28 cellular contexts compared by ENCODE assay signal in genomic region chr7:132723506-132724081, GRCh38.
"Had no signal": no experiment of that assay in that cellular context is flagged by ENCODE, and none has a peak within 500 bp of the region (broad histone marks: within the 10 kb centered on the region; RNA-seq: fewer than 3 reads in every experiment).

No MANE protein-coding gene starts in this region.

- H3K4me1 Mint-ChIP-seq: activated B cell treated with CpG ODN at 0.5 μM for 24 hours; activated naive CD4-positive, alpha-beta T cell treated with anti-CD3 and anti-CD28 coated beads, Interleukin-2, amount 50 U/mL, for 24 hours; activated naive CD8-positive, alpha-beta T cell treated with anti-CD3 and anti-CD28 coated beads, Interleukin-2, amount 50 U/mL, for 24 hours; nephron; T-helper 17 cell had no signal

- H3K4me3 ChIP-seq: colonic mucosa, heart right ventricle, left ventricle myocardium inferior, lung, mucosa of descending colon, ovary, prostate gland, smooth muscle cell, suprapubic skin, tibial artery, upper lobe of right lung had no signal

- DNase-seq: activated B cell treated with CpG ODN at 0.5 μM for 24 hours; activated CD4-positive, alpha-beta T cell treated with anti-CD3 and anti-CD28 coated beads, Interleukin-2, amount 50 U/mL, for 1 hour; activated CD8-positive, alpha-beta T cell treated with anti-CD3 and anti-CD28 coated beads for 36 hours; activated naive CD8-positive, alpha-beta T cell treated with anti-CD3 and anti-CD28 coated beads, Interleukin-2, amount 50 U/mL, for 24 hours; activated T-cell treated with anti-CD3 and anti-CD28 coated beads, Interleukin-2, amount 50 U/mL, for 4 hours; amygdala; colonic mucosa; effector memory CD4-positive, alpha-beta T cell; foreskin keratinocyte; heart right ventricle; left ventricle myocardium inferior; mucosa of descending colon; ovary; retina; stimulated activated CD4-positive, alpha-beta T cell treated with anti-CD3 and anti-CD28 coated beads, Interleukin-2, amount 100 ng/mL, for 24 hours; stimulated activated naive CD4-positive, alpha-beta T cell; T-helper 17 cell; T1000; tibial artery; upper lobe of right lung had no signal

- H3K27ac Mint-ChIP-seq: activated B cell treated with CpG ODN at 0.5 μM for 24 hours; activated CD8-positive, alpha-beta T cell treated with anti-CD3 and anti-CD28 coated beads for 36 hours; activated naive CD4-positive, alpha-beta T cell treated with anti-CD3 and anti-CD28 coated beads, Interleukin-2, amount 50 U/mL, for 24 hours; activated naive CD8-positive, alpha-beta T cell treated with anti-CD3 and anti-CD28 coated beads, Interleukin-2, amount 50 U/mL, for 24 hours; activated T-helper 2 cell treated with anti-CD3 and anti-CD28 coated beads, Interferon-gamma antibody, Interleukin-2, Interleukin-4, amounts not matched to agents 10 μg/mL and 5 μg/mL and 100 μg/mL, durations not matched to agents 14 hours and 24 hours and 36 hours; nephron; T-helper 17 cell had no signal

- H3K4me3 Mint-ChIP-seq: activated B cell treated with CpG ODN at 0.5 μM for 24 hours; activated CD8-positive, alpha-beta T cell treated with anti-CD3 and anti-CD28 coated beads for 36 hours; activated naive CD4-positive, alpha-beta T cell treated with anti-CD3 and anti-CD28 coated beads, Interleukin-2, amount 50 U/mL, for 24 hours; activated naive CD8-positive, alpha-beta T cell treated with anti-CD3 and anti-CD28 coated beads, Interleukin-2, amount 50 U/mL, for 24 hours; activated T-cell treated with anti-CD3 and anti-CD28 coated beads, Interleukin-2, amount 50 U/mL, for 4 hours; nephron; T-helper 17 cell had no signal

- H3K27ac ChIP-seq: colonic mucosa, foreskin keratinocyte, heart right ventricle, left ventricle myocardium inferior, ovary, prostate gland, suprapubic skin, tibial artery, upper lobe of right lung had no signal

- H3K36me3 ChIP-seq: colonic mucosa, heart right ventricle, neutrophil, ovary, prostate gland, suprapubic skin, tibial artery, upper lobe of right lung had no signal

- H3K9me3 Mint-ChIP-seq: activated B cell treated with CpG ODN at 0.5 μM for 24 hours had no signal

- H3K27me3 ChIP-seq: colonic mucosa, foreskin keratinocyte, neutrophil, ovary, suprapubic skin, upper lobe of right lung had no signal

- H3K4me2 ChIP-seq: smooth muscle cell had no signal

- ATAC-seq: activated CD8-positive, alpha-beta T cell treated with anti-CD3 and anti-CD28 coated beads for 36 hours; activated naive CD8-positive, alpha-beta T cell treated with anti-CD3 and anti-CD28 coated beads, Interleukin-2, amount 50 U/mL, for 24 hours; activated T-cell treated with anti-CD3 and anti-CD28 coated beads, Interleukin-2, amount 50 U/mL, for 4 hours; foreskin keratinocyte; heart right ventricle; mucosa of descending colon; T-helper 17 cell; upper lobe of right lung had no signal

- H3K4me1 ChIP-seq: colonic mucosa, foreskin keratinocyte, heart right ventricle, left ventricle myocardium inferior, prostate gland, suprapubic skin, tibial artery, upper lobe of right lung had no signal

- H3K27me3 Mint-ChIP-seq: activated CD8-positive, alpha-beta T cell treated with anti-CD3 and anti-CD28 coated beads for 36 hours; activated naive CD4-positive, alpha-beta T cell treated with anti-CD3 and anti-CD28 coated beads, Interleukin-2, amount 50 U/mL, for 24 hours; activated naive CD8-positive, alpha-beta T cell treated with anti-CD3 and anti-CD28 coated beads, Interleukin-2, amount 50 U/mL, for 24 hours had no signal

- H3K9me3 ChIP-seq: colonic mucosa, mucosa of descending colon, neutrophil, ovary, prostate gland, suprapubic skin, upper lobe of right lung had no signal
